ENCODE assay signal across 18 cellular contexts in genomic region chr4:75654905-75655304, GRCh38. TPM values are rescaled to one million over a fixed set of nuclear protein-coding genes. Genes with fewer than 3 reads are reported as not detected.
DNase-seq lines count a peak whose midpoint lies in the region; ATAC-seq and TF ChIP-seq lines count a peak whose summit lies in the region.
"Had no signal": no experiment of that assay in that cellular context is flagged by ENCODE, and none has a peak within 500 bp of the region (broad histone marks: within the 10 kb centered on the region; RNA-seq: fewer than 3 reads in every experiment).

No MANE protein-coding gene starts in this region.

- no peak overlapping the region for H3K4me2 ChIP-seq in GM23338
- H3K4me2 ChIP-seq: BLaER1, PC-9 had no signal

- ATAC-seq in CD8-positive, alpha-beta T cell: peak; percentile 10
- ATAC-seq in GM23338: no peak
- peak; percentile 60 for ATAC-seq in activated CD8-positive, alpha-beta T cell treated with anti-CD3 and anti-CD28 coated beads, Interleukin-2, amount 10 ng/mL, durations not matched to agents 7 days and 5 days
- ATAC-seq in naive thymus-derived CD4-positive, alpha-beta T cell: peak; percentile 56
- ATAC-seq: left colon had no signal

- H2AFZ ChIP-seq in GM23338: no peak overlapping the region
- H2AFZ ChIP-seq: PC-9 had no signal

- CTCF ChIA-PET in CD8-positive, alpha-beta T cell (lab: Charles Lee): interaction anchor here (1.2 to 5.6 kb wide), 4 partner anchors 13 to 69 kb away, joined by 3 to 23 read pairs (median 9); partner anchors contain the start of gene USO1
- CTCF ChIA-PET in activated CD8-positive, alpha-beta T cell treated with anti-CD3 and anti-CD28 coated beads, Interleukin-2, amount 10 ng/mL, durations not matched to agents 7 days and 5 days (lab: Charles Lee): interaction anchor here (1.4 to 4.6 kb wide), 6 partner anchors 15 to 69 kb away, joined by 3 to 47 read pairs (median 17); partner anchors contain the start of genes G3BP2 and USO1
- CTCF ChIA-PET in naive thymus-derived CD4-positive, alpha-beta T cell (lab: Charles Lee): interaction anchor here (0.6 to 3.2 kb wide), 3 partner anchors 39 to 68 kb away, joined by 3 to 16 read pairs (median 3); partner anchors contain the start of gene USO1

- peak overlapping the region; percentile 67 for H3K27ac ChIP-seq in CD8-positive, alpha-beta T cell (ENCODE audit: low read depth, low read length)
- H3K27ac ChIP-seq in GM23338 (ENCODE audit: low read depth): 0 out of 2 replicates have a peak overlapping the region, but pooled peaks have one; percentile 17
- peak overlapping the region; percentile 82 for H3K27ac ChIP-seq in naive thymus-derived CD4-positive, alpha-beta T cell (ENCODE audit: low read depth, low read length)
- H3K27ac ChIP-seq: adrenal gland, BLaER1, PC-9 had no signal

- H4K20me1 ChIP-seq in GM23338 (replicated peaks; ENCODE audit: insufficient read depth): peaks cover 31% of the 10 kb centered on the region

- peaks cover 73% of the 10 kb centered on the region for H3K4me1 Mint-ChIP-seq in CD8-positive, alpha-beta T cell (ENCODE audit: low read depth)
- peaks cover 14% of the 10 kb centered on the region for H3K4me1 Mint-ChIP-seq in GM23338
- peaks cover 74% of the 10 kb centered on the region for H3K4me1 Mint-ChIP-seq in activated CD8-positive, alpha-beta T cell treated with anti-CD3 and anti-CD28 coated beads, Interleukin-2, amount 10 ng/mL, durations not matched to agents 7 days and 5 days (ENCODE audit: low read depth)
- peaks cover 16 to 74% (median 60%) of the 10 kb centered on the region in 7 donors for H3K4me1 Mint-ChIP-seq in naive thymus-derived CD4-positive, alpha-beta T cell

- no peaks in the 10 kb centered on the region for H3K9me3 Mint-ChIP-seq in CD8-positive, alpha-beta T cell
- no peaks in the 10 kb centered on the region for H3K9me3 Mint-ChIP-seq in GM23338
- H3K9me3 Mint-ChIP-seq in activated CD8-positive, alpha-beta T cell treated with anti-CD3 and anti-CD28 coated beads, Interleukin-2, amount 10 ng/mL, durations not matched to agents 7 days and 5 days (ENCODE audit: insufficient read depth): no peaks in the 10 kb centered on the region
- no peaks in the 10 kb centered on the region for H3K9me3 Mint-ChIP-seq in naive thymus-derived CD4-positive, alpha-beta T cell
- H3K9me3 Mint-ChIP-seq: type B pancreatic cell had no signal

- H3K9me3 ChIP-seq in CD8-positive, alpha-beta T cell (ENCODE audit: low read length): no peaks in the 10 kb centered on the region
- no peaks in the 10 kb centered on the region for H3K9me3 ChIP-seq in naive thymus-derived CD4-positive, alpha-beta T cell (ENCODE audit: control insufficient read depth in 2 of 3, low read length in 3 of 3)
- H3K9me3 ChIP-seq: adrenal gland, BLaER1 had no signal

- peaks cover 80% of the 10 kb centered on the region for H3K36me3 Mint-ChIP-seq in CD8-positive, alpha-beta T cell
- peaks cover 92% of the 10 kb centered on the region for H3K36me3 Mint-ChIP-seq in GM23338 (ENCODE audit: low read depth)
- peaks cover 67% of the 10 kb centered on the region for H3K36me3 Mint-ChIP-seq in activated CD8-positive, alpha-beta T cell treated with anti-CD3 and anti-CD28 coated beads, Interleukin-2, amount 10 ng/mL, durations not matched to agents 7 days and 5 days (ENCODE audit: low read depth)
- peaks cover 3 to 42% (median 17%) of the 10 kb centered on the region in 5 donors for H3K36me3 Mint-ChIP-seq in naive thymus-derived CD4-positive, alpha-beta T cell

- H3K4me3 Mint-ChIP-seq in CD8-positive, alpha-beta T cell: peak overlapping the region; percentile 51
- H3K4me3 Mint-ChIP-seq in GM23338: no peak overlapping the region
- peak overlapping the region; percentile 53 for H3K4me3 Mint-ChIP-seq in activated CD8-positive, alpha-beta T cell treated with anti-CD3 and anti-CD28 coated beads, Interleukin-2, amount 10 ng/mL, durations not matched to agents 7 days and 5 days
- H3K4me3 Mint-ChIP-seq in naive thymus-derived CD4-positive, alpha-beta T cell: peak overlapping the region in 9 of 10 donors; percentile 1 to 64 (median 56)
- H3K4me3 Mint-ChIP-seq: type B pancreatic cell had no signal

- peaks cover 57% of the 10 kb centered on the region for H3K4me1 ChIP-seq in CD8-positive, alpha-beta T cell (ENCODE audit: insufficient read depth, low read length)
- H3K4me1 ChIP-seq in GM23338 (ENCODE audit: insufficient read depth): no peaks in the 10 kb centered on the region; the same call in 1 of the 2 replicates
- H3K4me1 ChIP-seq in naive thymus-derived CD4-positive, alpha-beta T cell (ENCODE audit: control insufficient read depth in 2 of 2, insufficient read depth in 2 of 2, low read length in 2 of 2): peaks cover 25 to 36% of the 10 kb centered on the region in 2 donors
- H3K4me1 ChIP-seq: adrenal gland, BLaER1 had no signal

- H3K4me3 ChIP-seq in CD8-positive, alpha-beta T cell (ENCODE audit: low read depth, low read length): no peak overlapping the region
- no peak overlapping the region for H3K4me3 ChIP-seq in GM23338
- no peak overlapping the region for H3K4me3 ChIP-seq in naive thymus-derived CD4-positive, alpha-beta T cell (ENCODE audit: low read length)
- H3K4me3 ChIP-seq: adrenal gland, BLaER1, PC-9 had no signal

- POLR2A ChIA-PET in CD8-positive, alpha-beta T cell (lab: Charles Lee): interaction anchor here (1.4 to 2.3 kb wide), 4 partner anchors 9 to 31 kb away, joined by 4 to 8 read pairs (median 5); partner anchors contain the start of gene G3BP2
- POLR2A ChIA-PET in activated CD8-positive, alpha-beta T cell treated with anti-CD3 and anti-CD28 coated beads, Interleukin-2, amount 10 ng/mL, durations not matched to agents 7 days and 5 days (lab: Charles Lee): interaction anchor here (0.6 to 4.2 kb wide), 9 partner anchors 10 to 69 kb away, joined by 3 to 35 read pairs (median 5); partner anchors contain the start of genes G3BP2 and USO1
- POLR2A ChIA-PET in naive thymus-derived CD4-positive, alpha-beta T cell (lab: Charles Lee): interaction anchor here (0.9 to 3.4 kb wide), 3 partner anchors 17 to 69 kb away, joined by 3 to 17 read pairs (median 16); partner anchors contain the start of gene USO1

- peaks cover 44% of the 10 kb centered on the region for H3K36me3 ChIP-seq in CD8-positive, alpha-beta T cell (ENCODE audit: insufficient read depth, low read length)
- peaks cover 84% of the 10 kb centered on the region for H3K36me3 ChIP-seq in GM23338 (ENCODE audit: insufficient read depth)
- peaks cover 8 to 46% (median 29%) of the 10 kb centered on the region in 3 experiments for H3K36me3 ChIP-seq in naive thymus-derived CD4-positive, alpha-beta T cell (ENCODE audit: control insufficient read depth in 2 of 3, insufficient read depth in 3 of 3, low read length in 3 of 3)

- peaks cover 7% of the 10 kb centered on the region for H3F3A ChIP-seq in GM23338 (replicated peaks; ENCODE audit: low read depth)

- no peaks in the 10 kb centered on the region for H3K9me2 ChIP-seq in GM23338 (ENCODE audit: insufficient read depth)

- H3K27me3 ChIP-seq in CD8-positive, alpha-beta T cell (ENCODE audit: insufficient read depth, low read length): no peaks in the 10 kb centered on the region
- H3K27me3 ChIP-seq in GM23338 (ENCODE audit: insufficient read depth): no peaks in the 10 kb centered on the region
- H3K27me3 ChIP-seq in naive thymus-derived CD4-positive, alpha-beta T cell (ENCODE audit: control insufficient read depth in 2 of 2, insufficient read depth in 2 of 2, low read length in 2 of 2): no peaks in the 10 kb centered on the region
- H3K27me3 ChIP-seq: adrenal gland, BLaER1 had no signal

- TF ChIP-seq CTCF in CD8-positive, alpha-beta T cell (IDR thresholded peaks at IDR 0.05): no peak
- TF ChIP-seq CTCF in GM23338 (conservative IDR thresholded peaks at IDR 0.05; ENCODE audit: low read depth in 2 of 2): no peak

- peak in 1 of 7 experiments; percentile 22 for DNase-seq in CD8-positive, alpha-beta T cell
- no peak for DNase-seq in GM23338 (ENCODE audit: low spot score)
- peak; percentile 60 for DNase-seq in activated CD8-positive, alpha-beta T cell treated with anti-CD3 and anti-CD28 coated beads, Interleukin-2, amount 10 ng/mL, durations not matched to agents 7 days and 5 days
- peak in 7 of 9 donors; percentile 42 to 64 (median 49) for DNase-seq in naive thymus-derived CD4-positive, alpha-beta T cell
- DNase-seq in NCI-H1092 (lab: John Stamatoyannopoulos, UW): no peak
- no peak for DNase-seq in ureter (ENCODE audit: low spot score)
- DNase-seq in MV-4-11 (lab: John Stamatoyannopoulos, UW): no peak
- DNase-seq: adrenal gland; cerebellar nuclear complex; HCEC 1CT; left colon; NCI-H2081; NCI-H526 treated with DMSO at 0.1 percent for 48 hours; PC-9; posterior cingulate gyrus; stimulated activated CD4-positive, alpha-beta T cell treated with anti-CD3 and anti-CD28 coated beads, Interleukin-4, amount 100 ng/mL, for 4 hours had no signal

- H3K79me2 ChIP-seq in GM23338 (replicated peaks; ENCODE audit: insufficient read depth): peaks cover 99% of the 10 kb centered on the region

- intact Hi-C loops in CD8-positive, alpha-beta T cell (cut with DNase I, micrococcal nuclease): loop anchor here (1.0 to 5.0 kb wide), 5 partner anchors 18 to 69 kb away; partner anchors contain the start of genes CDKL2 (in 2 of the 2), USO1 (in 2 of the 2) and G3BP2 (in 1 of the 2)
- intact Hi-C loops in naive thymus-derived CD4-positive, alpha-beta T cell (cut with micrococcal nuclease): loop anchor here (1.0 to 2.0 kb wide), 8 partner anchors 14 to 193 kb away; partner anchors contain the start of genes G3BP2 (in 2 of the 2), USO1 (in 2 of the 2), CDKL2 (in 1 of the 2) and RCHY1 (in 1 of the 2)

- no peaks in the 10 kb centered on the region for H3K27me3 Mint-ChIP-seq in CD8-positive, alpha-beta T cell (ENCODE audit: low read depth)
- H3K27me3 Mint-ChIP-seq in GM23338 (ENCODE audit: insufficient read depth, low read depth, poor library complexity): no peaks in the 10 kb centered on the region
- no peaks in the 10 kb centered on the region for H3K27me3 Mint-ChIP-seq in activated CD8-positive, alpha-beta T cell treated with anti-CD3 and anti-CD28 coated beads, Interleukin-2, amount 10 ng/mL, durations not matched to agents 7 days and 5 days (ENCODE audit: low read depth)
- H3K27me3 Mint-ChIP-seq in naive thymus-derived CD4-positive, alpha-beta T cell: no peaks in the 10 kb centered on the region
- H3K27me3 Mint-ChIP-seq: type B pancreatic cell had no signal

- H3K27ac Mint-ChIP-seq in CD8-positive, alpha-beta T cell: peak overlapping the region; percentile 95
- H3K27ac Mint-ChIP-seq in GM23338: peak overlapping the region; percentile 58
- peak overlapping the region; percentile 86 for H3K27ac Mint-ChIP-seq in activated CD8-positive, alpha-beta T cell treated with anti-CD3 and anti-CD28 coated beads, Interleukin-2, amount 10 ng/mL, durations not matched to agents 7 days and 5 days
- peak overlapping the region; percentile 25 to 94 (median 86) for H3K27ac Mint-ChIP-seq in naive thymus-derived CD4-positive, alpha-beta T cell
- H3K27ac Mint-ChIP-seq: type B pancreatic cell had no signal

RNA-seq across cellular contexts. Expression of gene G3BP2, which starts 18.3 kb away (rescaled TPM):
- 100 to 1,000 TPM; 410 TPM for total RNA-seq in CD8-positive, alpha-beta T cell
- total RNA-seq in GM23338 (2014; rRNA removed; shearing (Covaris generic)): 411 and 435 TPM in 2 replicates
- polyA plus RNA-seq in GM23338 (2016; fragmentation: Nextera tagmentation; extraction: Ambion mirVana): 94.5 and 103 TPM in 2 replicates
- 100 to 1,000 TPM; 173 to 178 TPM for total RNA-seq in activated CD8-positive, alpha-beta T cell treated with anti-CD3 and anti-CD28 coated beads, Interleukin-2, amount 10 ng/mL, durations not matched to agents 7 days and 5 days
- total RNA-seq in naive thymus-derived CD4-positive, alpha-beta T cell: 100 to 1,000 TPM; 161 to 299 (median 167) TPM
- 100 to 1,000 TPM; 115 TPM for polyA plus RNA-seq in naive thymus-derived CD4-positive, alpha-beta T cell
- total RNA-seq in ureter: 123 TPM

RNA-seq across cellular contexts. Expression of gene CDKL2, which starts 24.6 kb away (rescaled TPM):
- 1 to 10 TPM in 1 of 2 experiments, under 1 TPM in 1; 0.89 to 1.4 TPM for total RNA-seq in CD8-positive, alpha-beta T cell
- total RNA-seq in GM23338 (2014; rRNA removed; shearing (Covaris generic)): 1.7 and 1.8 TPM in 2 replicates
- 2.0 and 3.1 TPM in 2 replicates for polyA plus RNA-seq in GM23338 (2016; fragmentation: Nextera tagmentation; extraction: Ambion mirVana)
- under 1 TPM; 0.45 to 0.60 TPM for total RNA-seq in activated CD8-positive, alpha-beta T cell treated with anti-CD3 and anti-CD28 coated beads, Interleukin-2, amount 10 ng/mL, durations not matched to agents 7 days and 5 days
- total RNA-seq in naive thymus-derived CD4-positive, alpha-beta T cell: 1 to 10 TPM in 1 of 5 experiments, under 1 TPM in 4; 0.22 to 1.2 (median 0.34) TPM
- polyA plus RNA-seq in naive thymus-derived CD4-positive, alpha-beta T cell: under 1 TPM; 0.18 to 0.48 TPM
- 1.1 TPM for total RNA-seq in ureter

Comparison
In these comparisons a context has a peak if more than half of its experiments do, and no peak if none do; other contexts are left out.
1. DNase-seq: peak in activated CD8-positive, alpha-beta T cell treated with anti-CD3 and anti-CD28 coated beads, Interleukin-2, amount 10 ng/mL, durations not matched to agents 7 days and 5 days (single experiment) and naive thymus-derived CD4-positive, alpha-beta T cell (7 of 9); none in GM23338 (single experiment), NCI-H1092 (single experiment), ureter (single experiment) and MV-4-11 (single experiment).
2. H3K27ac ChIP-seq: peak in every context shown above with its lines; median percentile 82 in naive thymus-derived CD4-positive, alpha-beta T cell; 67 in CD8-positive, alpha-beta T cell; 17 in GM23338.
3. Peak in every context shown above with its lines, with median percentiles within 50 percentile points of each other: H3K27ac Mint-ChIP-seq.